In genomic region chr2:233386382-233387041, GRCh38 we compare ENCODE assay signal across 8 cellular contexts.
DNase-seq lines count a peak whose midpoint lies in the region; ATAC-seq lines count a peak whose summit lies in the region.

No MANE protein-coding gene starts in this region.

- peak; percentile 61 for ATAC-seq in stimulated activated naive CD8-positive, alpha-beta T cell treated with anti-CD3 and anti-CD28 coated beads, Interleukin-15, amount 100 ng/mL, for 72 hours
- ATAC-seq in HG02870 (IDR thresholded peaks at IDR 0.05; ENCODE audit: unreplicated experiment), result no peak
- ATAC-seq in HG03045 (IDR thresholded peaks at IDR 0.05; ENCODE audit: unreplicated experiment), result no peak

- H3K27ac Mint-ChIP-seq in activated naive CD8-positive, alpha-beta T cell, result peak overlapping the region; percentile 99
- peak overlapping the region; percentile 51 to 87 for H3K27ac Mint-ChIP-seq in stimulated activated naive CD8-positive, alpha-beta T cell treated with anti-CD3 and anti-CD28 coated beads, Interleukin-15, amount 100 ng/mL, for 72 hours

- peaks cover 85% of the 10 kb centered on the region for H3K4me1 Mint-ChIP-seq in activated naive CD8-positive, alpha-beta T cell (ENCODE audit: low read depth)
- H3K4me1 Mint-ChIP-seq in stimulated activated naive CD8-positive, alpha-beta T cell treated with anti-CD3 and anti-CD28 coated beads, Interleukin-15, amount 100 ng/mL, for 72 hours, result peaks cover 83% of the 10 kb centered on the region

- H3K36me3 Mint-ChIP-seq in activated naive CD8-positive, alpha-beta T cell, result peaks cover 5% of the 10 kb centered on the region

- H3K4me3 Mint-ChIP-seq in activated naive CD8-positive, alpha-beta T cell, result peak overlapping the region; percentile 85
- peak overlapping the region; percentile 72 to 76 for H3K4me3 Mint-ChIP-seq in stimulated activated naive CD8-positive, alpha-beta T cell treated with anti-CD3 and anti-CD28 coated beads, Interleukin-15, amount 100 ng/mL, for 72 hours

- H3K27me3 Mint-ChIP-seq in activated naive CD8-positive, alpha-beta T cell, result no peaks in the 10 kb centered on the region
- no peaks in the 10 kb centered on the region for H3K27me3 Mint-ChIP-seq in stimulated activated naive CD8-positive, alpha-beta T cell treated with anti-CD3 and anti-CD28 coated beads, Interleukin-15, amount 100 ng/mL, for 72 hours

- peak; percentile 57 for DNase-seq in NK-92 treated with Interleukin-12 subunit alpha and Interleukin-12 subunit beta, amount 100 ng/mL, for 24 hours (lab: John Stamatoyannopoulos, UW)
- no peak for DNase-seq in NK-92 (lab: John Stamatoyannopoulos, UW; ENCODE audit: unreplicated experiment)
- DNase-seq in hepatic stellate cell (ENCODE audit: low spot score), result peak; percentile 38
- DNase-seq in stimulated activated naive CD8-positive, alpha-beta T cell treated with anti-CD3 and anti-CD28 coated beads, Interleukin-15, amount 100 ng/mL, for 72 hours, result no peak
- no peak for DNase-seq in NCI-H2081 (lab: John Stamatoyannopoulos, UW)

- H3K9me3 Mint-ChIP-seq in activated naive CD8-positive, alpha-beta T cell (ENCODE audit: low read depth), result no peaks in the 10 kb centered on the region
- H3K9me3 Mint-ChIP-seq in stimulated activated naive CD8-positive, alpha-beta T cell treated with anti-CD3 and anti-CD28 coated beads, Interleukin-15, amount 100 ng/mL, for 72 hours, result no peaks in the 10 kb centered on the region

Comparison
In these comparisons a context has a peak if more than half of its experiments do, and no peak if none do; other contexts are left out.
1. DNase-seq: peak in NK-92 treated with Interleukin-12 subunit alpha and Interleukin-12 subunit beta, amount 100 ng/mL, for 24 hours (single experiment) and hepatic stellate cell (single experiment); none in NK-92 (single experiment), stimulated activated naive CD8-positive, alpha-beta T cell treated with anti-CD3 and anti-CD28 coated beads, Interleukin-15, amount 100 ng/mL, for 72 hours (0 of 2) and NCI-H2081 (0 of 2).